1 cellular context compared by ENCODE assay signal in genomic region chr20:45346291-45346718, GRCh38.
TF ChIP-seq lines count a peak whose summit lies in the region.

No MANE protein-coding gene starts in this region.

TF ChIP-seq in HepG2, 621 proteins besides CTCF, POLR2A, EP300 and RAD21 (continued from another document):
- 0 out of 2 replicates have a peak, but pooled peaks have one; percentile 33 for TF ChIP-seq ZNF225 (CRISPR knock-in tag; IDR thresholded peaks at IDR 0.05)
- 0 out of 2 replicates have a peak, but pooled peaks have one; percentile 27 for TF ChIP-seq EED (CRISPR knock-in tag; IDR thresholded peaks at IDR 0.05)
TF ChIP-seq in HepG2: peak in this region for 30.
